12 cellular contexts compared by ENCODE assay signal in genomic region chr18:75896865-75897264, GRCh38.
DNase-seq lines count a peak whose midpoint lies in the region; ATAC-seq and TF ChIP-seq lines count a peak whose summit lies in the region.
"Had no signal": no experiment of that assay in that cellular context is flagged by ENCODE, and none has a peak within 500 bp of the region (broad histone marks: within the 10 kb centered on the region; RNA-seq: fewer than 3 reads in every experiment).

No MANE protein-coding gene starts in this region.

- H3K27me3 ChIP-seq in GM23338 (ENCODE audit: insufficient read depth) (no peaks in the 10 kb centered on the region), neural progenitor cell (no peaks in the 10 kb centered on the region)

- no peaks in the 10 kb centered on the region for H3F3A ChIP-seq in GM23338 (replicated peaks; ENCODE audit: low read depth)
- no peaks in the 10 kb centered on the region for H3F3A ChIP-seq in neural progenitor cell (ENCODE audit: low read depth)

- no peaks in the 10 kb centered on the region; the same call in 2 of the 3 replicates for H3K9me3 Mint-ChIP-seq in GM23338
- peaks cover 0 to 6% (median 0%) of the 10 kb centered on the region in 5 experiments for H3K9me3 Mint-ChIP-seq in brain
- peaks cover 2% of the 10 kb centered on the region for H3K9me3 Mint-ChIP-seq in neural progenitor cell

- no peaks in the 10 kb centered on the region for H3K9me3 ChIP-seq in neural progenitor cell (ENCODE audit: low read depth)
- H3K9me3 ChIP-seq: thoracic aorta had no signal

- H3K4me3 ChIP-seq in GM23338 (no peak overlapping the region), neural progenitor cell (no peak overlapping the region)
- H3K4me3 ChIP-seq: thoracic aorta had no signal

- peak in 1 of 2 experiments; percentile 52; a peak in 3 of 4 replicates for TF ChIP-seq CTCF in GM23338 (conservative IDR thresholded peaks at IDR 0.05; ENCODE audit: low read depth in 2 of 2)
- TF ChIP-seq CTCF in brain (conservative IDR thresholded peaks at IDR 0.05): peak; percentile 53 to 66
- TF ChIP-seq CTCF in neural progenitor cell (IDR thresholded peaks at IDR 0.05): peak; percentile 51

- H3K9me2 ChIP-seq in GM23338 (ENCODE audit: insufficient read depth): peaks cover 8% of the 10 kb centered on the region

- H3K27ac ChIP-seq in GM23338 (ENCODE audit: low read depth): no peak overlapping the region
- H3K27ac ChIP-seq in neural progenitor cell: no peak overlapping the region
- H3K27ac ChIP-seq in substantia nigra (ENCODE audit: low read depth, low read length, poor library complexity, severe bottlenecking): no peak overlapping the region
- H3K27ac ChIP-seq: thoracic aorta had no signal

- ATAC-seq in GM23338 (peak; percentile 66), GM21576 (IDR thresholded peaks at IDR 0.05; ENCODE audit: unreplicated experiment) (no peak)

- no peak overlapping the region for H3K9ac ChIP-seq in neural progenitor cell

- H3K79me2 ChIP-seq in GM23338 (replicated peaks; ENCODE audit: insufficient read depth) (no peaks in the 10 kb centered on the region), neural progenitor cell (ENCODE audit: low read depth) (no peaks in the 10 kb centered on the region)

- H3K36me3 ChIP-seq in GM23338 (ENCODE audit: insufficient read depth) (no peaks in the 10 kb centered on the region), neural progenitor cell (no peaks in the 10 kb centered on the region)
- H3K36me3 ChIP-seq: thoracic aorta had no signal

- H3K4me3 Mint-ChIP-seq in GM23338: no peak overlapping the region
- H3K4me3 Mint-ChIP-seq in brain: no peak overlapping the region
- no peak overlapping the region for H3K4me3 Mint-ChIP-seq in neural progenitor cell

- H3K4me1 ChIP-seq in GM23338 (ENCODE audit: insufficient read depth): peaks cover 8% of the 10 kb centered on the region; the same call in 1 of the 2 replicates
- H3K4me1 ChIP-seq in neural progenitor cell: no peaks in the 10 kb centered on the region

- peaks cover 2% of the 10 kb centered on the region for H3K27me3 Mint-ChIP-seq in GM23338 (ENCODE audit: insufficient read depth, low read depth, poor library complexity)
- no peaks in the 10 kb centered on the region for H3K27me3 Mint-ChIP-seq in brain
- peaks cover 4% of the 10 kb centered on the region for H3K27me3 Mint-ChIP-seq in neural progenitor cell (ENCODE audit: insufficient read depth, low read depth)

- H4K20me1 ChIP-seq in GM23338 (replicated peaks; ENCODE audit: insufficient read depth) (no peaks in the 10 kb centered on the region), neural progenitor cell (ENCODE audit: low read depth) (no peaks in the 10 kb centered on the region)

- DNase-seq in GM23338 (ENCODE audit: low spot score) (peak; percentile 28), NCI-H2107 (lab: John Stamatoyannopoulos, UW) (peak; percentile 58), neural progenitor cell (ENCODE audit: low spot score) (peak; percentile 51), 8988T (no peak), substantia nigra (lab: John Stamatoyannopoulos, UW) (no peak)
- DNase-seq in activated CD4-positive, CD25-positive, alpha-beta regulatory T cell (lab: John Stamatoyannopoulos, UW): no peak
- DNase-seq: activated naive CD4-positive, alpha-beta T cell; effector CD4-positive, alpha-beta T cell; NCI-H446 treated with DMSO at 0.1 percent for 48 hours had no signal

- no peak overlapping the region for H3K27ac Mint-ChIP-seq in GM23338
- peak overlapping the region in 3 of 5 experiments; percentile 7 to 74 (median 14) for H3K27ac Mint-ChIP-seq in brain
- H3K27ac Mint-ChIP-seq in neural progenitor cell: no peak overlapping the region

- H3K4me2 ChIP-seq in GM23338 (no peak overlapping the region), neural progenitor cell (no peak overlapping the region)

- H3K36me3 Mint-ChIP-seq in GM23338 (ENCODE audit: low read depth) (no peaks in the 10 kb centered on the region), brain (no peaks in the 10 kb centered on the region), neural progenitor cell (no peaks in the 10 kb centered on the region)

- H3K4me1 Mint-ChIP-seq in GM23338: peaks cover 14% of the 10 kb centered on the region
- H3K4me1 Mint-ChIP-seq in brain: peaks cover 31% of the 10 kb centered on the region
- no peaks in the 10 kb centered on the region for H3K4me1 Mint-ChIP-seq in neural progenitor cell

- no peak overlapping the region for H2AFZ ChIP-seq in GM23338
- H2AFZ ChIP-seq in neural progenitor cell (replicated peaks): no peak overlapping the region

TF ChIP-seq in GM23338, 12 proteins besides CTCF, POLR2A, EP300 and RAD21 (continues in another document):
- TF ChIP-seq JUNB (IDR thresholded peaks at IDR 0.05; ENCODE audit: unreplicated experiment) (no peak), NANOG (IDR thresholded peaks at IDR 0.05; ENCODE audit: borderline replicate concordance) (no peak), CREB1 (CRISPR knock-in tag; IDR thresholded peaks at IDR 0.05; ENCODE audit: low read depth) (no peak), ZNF331 (CRISPR knock-in tag; IDR thresholded peaks at IDR 0.05; ENCODE audit: low read depth) (no peak), EZH2phosphoT487 (IDR thresholded peaks at IDR 0.05; ENCODE audit: unreplicated experiment) (no peak)
- TF ChIP-seq, protein P1, sequence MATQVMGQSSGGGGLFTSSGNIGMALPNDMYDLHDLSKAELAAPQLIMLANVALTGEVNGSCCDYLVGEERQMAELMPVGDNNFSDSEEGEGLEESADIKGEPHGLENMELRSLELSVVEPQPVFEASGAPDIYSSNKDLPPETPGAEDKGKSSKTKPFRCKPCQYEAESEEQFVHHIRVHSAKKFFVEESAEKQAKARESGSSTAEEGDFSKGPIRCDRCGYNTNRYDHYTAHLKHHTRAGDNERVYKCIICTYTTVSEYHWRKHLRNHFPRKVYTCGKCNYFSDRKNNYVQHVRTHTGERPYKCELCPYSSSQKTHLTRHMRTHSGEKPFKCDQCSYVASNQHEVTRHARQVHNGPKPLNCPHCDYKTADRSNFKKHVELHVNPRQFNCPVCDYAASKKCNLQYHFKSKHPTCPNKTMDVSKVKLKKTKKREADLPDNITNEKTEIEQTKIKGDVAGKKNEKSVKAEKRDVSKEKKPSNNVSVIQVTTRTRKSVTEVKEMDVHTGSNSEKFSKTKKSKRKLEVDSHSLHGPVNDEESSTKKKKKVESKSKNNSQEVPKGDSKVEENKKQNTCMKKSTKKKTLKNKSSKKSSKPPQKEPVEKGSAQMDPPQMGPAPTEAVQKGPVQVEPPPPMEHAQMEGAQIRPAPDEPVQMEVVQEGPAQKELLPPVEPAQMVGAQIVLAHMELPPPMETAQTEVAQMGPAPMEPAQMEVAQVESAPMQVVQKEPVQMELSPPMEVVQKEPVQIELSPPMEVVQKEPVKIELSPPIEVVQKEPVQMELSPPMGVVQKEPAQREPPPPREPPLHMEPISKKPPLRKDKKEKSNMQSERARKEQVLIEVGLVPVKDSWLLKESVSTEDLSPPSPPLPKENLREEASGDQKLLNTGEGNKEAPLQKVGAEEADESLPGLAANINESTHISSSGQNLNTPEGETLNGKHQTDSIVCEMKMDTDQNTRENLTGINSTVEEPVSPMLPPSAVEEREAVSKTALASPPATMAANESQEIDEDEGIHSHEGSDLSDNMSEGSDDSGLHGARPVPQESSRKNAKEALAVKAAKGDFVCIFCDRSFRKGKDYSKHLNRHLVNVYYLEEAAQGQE (IDR thresholded peaks at IDR 0.05; ENCODE audit: unreplicated experiment): no peak
- TF ChIP-seq, protein P2, sequence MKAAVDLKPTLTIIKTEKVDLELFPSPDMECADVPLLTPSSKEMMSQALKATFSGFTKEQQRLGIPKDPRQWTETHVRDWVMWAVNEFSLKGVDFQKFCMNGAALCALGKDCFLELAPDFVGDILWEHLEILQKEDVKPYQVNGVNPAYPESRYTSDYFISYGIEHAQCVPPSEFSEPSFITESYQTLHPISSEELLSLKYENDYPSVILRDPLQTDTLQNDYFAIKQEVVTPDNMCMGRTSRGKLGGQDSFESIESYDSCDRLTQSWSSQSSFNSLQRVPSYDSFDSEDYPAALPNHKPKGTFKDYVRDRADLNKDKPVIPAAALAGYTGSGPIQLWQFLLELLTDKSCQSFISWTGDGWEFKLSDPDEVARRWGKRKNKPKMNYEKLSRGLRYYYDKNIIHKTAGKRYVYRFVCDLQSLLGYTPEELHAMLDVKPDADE (IDR thresholded peaks at IDR 0.05): no peak

Comparison
In these comparisons a context has a peak if more than half of its experiments do, and no peak if none do; other contexts are left out.
1. DNase-seq: peak in GM23338 (single experiment), NCI-H2107 (single experiment) and neural progenitor cell (single experiment); none in activated CD4-positive, CD25-positive, alpha-beta regulatory T cell (0 of 4), 8988T (single experiment) and substantia nigra (0 of 49).
2. H3K27ac Mint-ChIP-seq: peak in brain (3 of 5); none in GM23338 (single experiment) and neural progenitor cell (single experiment).